ENCODE assay signal across 8 cellular contexts in the genomic region with DNA sequence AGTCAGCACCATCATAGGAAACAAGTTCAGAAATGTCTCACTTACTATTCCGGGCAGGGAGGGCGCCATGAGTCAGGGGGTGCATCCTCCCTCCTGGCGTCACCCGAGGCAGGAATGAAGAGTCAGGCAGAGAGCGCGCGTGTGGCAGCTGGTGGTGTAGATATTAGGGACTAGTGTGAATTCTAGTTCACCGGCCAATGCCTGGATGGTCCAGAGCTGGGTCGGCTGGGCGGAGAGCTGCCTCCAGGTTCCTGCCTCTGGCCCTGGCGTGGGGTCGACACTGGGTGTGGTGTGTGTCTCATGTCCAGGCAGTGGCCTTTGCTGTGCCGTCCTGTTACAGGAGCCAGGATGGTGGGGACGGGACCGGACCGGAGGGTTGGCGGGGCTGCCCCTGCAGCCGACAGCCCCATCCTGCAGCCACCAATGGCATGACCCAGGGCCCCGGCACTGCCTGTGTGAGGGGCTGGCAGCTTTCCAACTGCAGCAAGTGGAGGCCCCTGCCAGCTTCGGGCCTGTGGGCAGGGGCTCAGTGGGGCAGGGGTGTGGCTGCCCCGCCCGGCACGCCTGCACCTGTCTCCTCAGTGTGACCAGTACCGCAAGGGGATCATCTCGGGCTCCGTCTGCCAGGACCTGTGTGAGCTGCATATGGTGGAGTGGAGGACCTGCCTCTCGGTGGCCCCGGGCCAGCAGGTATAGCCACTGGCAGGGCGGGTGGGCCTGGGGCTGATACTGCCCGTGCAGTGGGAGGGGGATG. TPM values are rescaled to one million over a fixed set of nuclear protein-coding genes. Genes with fewer than 3 reads are reported as not detected.
DNase-seq lines count a peak whose midpoint lies in the region; TF ChIP-seq lines count a peak whose summit lies in the region.
"Had no signal": no experiment of that assay in that cellular context is flagged by ENCODE, and none has a peak within 500 bp of the region (broad histone marks: within the 10 kb centered on the region; RNA-seq: fewer than 3 reads in every experiment).

No MANE protein-coding gene starts in this region.

- H3K36me3 ChIP-seq in fibroblast of lung (ENCODE audit: control insufficient read depth, insufficient read depth, low read length): peaks cover 26% of the 10 kb centered on the region

- peaks cover 13% of the 10 kb centered on the region for H3K4me1 ChIP-seq in fibroblast of lung (ENCODE audit: control insufficient read depth, extremely low read depth, insufficient read depth, low read length)

- no peak for TF ChIP-seq CTCF in fibroblast of lung (conservative IDR thresholded peaks at IDR 0.05 in 1 of 2, IDR thresholded peaks at IDR 0.05 in 1 of 2; ENCODE audit: low read depth in 1 of 2, low read length in 2 of 2)

- TF ChIP-seq EP300 in Ishikawa (IDR thresholded peaks at IDR 0.05; ENCODE audit: borderline replicate concordance): no peak

- no peak overlapping the region for H3K27ac ChIP-seq in fibroblast of lung (ENCODE audit: insufficient read depth, low read length)

- no peak overlapping the region for H3K4me3 ChIP-seq in fibroblast of lung (replicated peaks in 1 of 4; ENCODE audit: control extremely low read depth in 1 of 4, insufficient read depth in 1 of 4, low read depth in 3 of 4, low read length in 4 of 4)

- no peaks in the 10 kb centered on the region for H3K9me3 ChIP-seq in fibroblast of lung (ENCODE audit: control insufficient read depth, insufficient read depth, low read depth, low read length)

- H2AFZ ChIP-seq in fibroblast of lung (ENCODE audit: low read length): no peak overlapping the region

- H4K20me1 ChIP-seq in fibroblast of lung (ENCODE audit: control insufficient read depth, extremely low read depth, insufficient read depth, low read length): no peaks in the 10 kb centered on the region

- DNase-seq in AG08395 (ENCODE audit: low spot score) (peak; percentile 69), fibroblast of lung (ENCODE audit: low read depth in 2 of 2) (peak; percentile 68 to 87), GDM1 (lab: John Stamatoyannopoulos, UW) (no peak)
- DNase-seq in effector CD8-positive, alpha-beta T cell (lab: John Stamatoyannopoulos, UW): no peak
- no peak for DNase-seq in stimulated activated CD4-positive, alpha-beta T cell treated with anti-CD3 and anti-CD28 coated beads, Interleukin-4, amount 100 ng/mL, for 4 hours
- DNase-seq: effector memory CD4-positive, alpha-beta T cell; T-cell had no signal

- no peak overlapping the region for H3K4me2 ChIP-seq in fibroblast of lung (ENCODE audit: extremely low read depth, insufficient read depth, low read length)

- peaks cover 16% of the 10 kb centered on the region for H3K79me2 ChIP-seq in fibroblast of lung (ENCODE audit: control insufficient read depth, insufficient read depth, low read length)

- TF ChIP-seq RAD21 in Ishikawa (IDR thresholded peaks at IDR 0.05; ENCODE audit: low read depth): no peak

- H3K9ac ChIP-seq in fibroblast of lung (ENCODE audit: insufficient read depth, low read length): no peak overlapping the region

- no peaks in the 10 kb centered on the region for H3K27me3 ChIP-seq in fibroblast of lung (ENCODE audit: control insufficient read depth, insufficient read depth, low read length)

TF ChIP-seq in Ishikawa, 13 proteins besides CTCF, POLR2A, EP300 and RAD21:
- TF ChIP-seq NFIC (IDR thresholded peaks at IDR 0.05): peak; percentile 62
- no peak for TF ChIP-seq TEAD4 (IDR thresholded peaks at IDR 0.05)
- TF ChIP-seq, protein P1, sequence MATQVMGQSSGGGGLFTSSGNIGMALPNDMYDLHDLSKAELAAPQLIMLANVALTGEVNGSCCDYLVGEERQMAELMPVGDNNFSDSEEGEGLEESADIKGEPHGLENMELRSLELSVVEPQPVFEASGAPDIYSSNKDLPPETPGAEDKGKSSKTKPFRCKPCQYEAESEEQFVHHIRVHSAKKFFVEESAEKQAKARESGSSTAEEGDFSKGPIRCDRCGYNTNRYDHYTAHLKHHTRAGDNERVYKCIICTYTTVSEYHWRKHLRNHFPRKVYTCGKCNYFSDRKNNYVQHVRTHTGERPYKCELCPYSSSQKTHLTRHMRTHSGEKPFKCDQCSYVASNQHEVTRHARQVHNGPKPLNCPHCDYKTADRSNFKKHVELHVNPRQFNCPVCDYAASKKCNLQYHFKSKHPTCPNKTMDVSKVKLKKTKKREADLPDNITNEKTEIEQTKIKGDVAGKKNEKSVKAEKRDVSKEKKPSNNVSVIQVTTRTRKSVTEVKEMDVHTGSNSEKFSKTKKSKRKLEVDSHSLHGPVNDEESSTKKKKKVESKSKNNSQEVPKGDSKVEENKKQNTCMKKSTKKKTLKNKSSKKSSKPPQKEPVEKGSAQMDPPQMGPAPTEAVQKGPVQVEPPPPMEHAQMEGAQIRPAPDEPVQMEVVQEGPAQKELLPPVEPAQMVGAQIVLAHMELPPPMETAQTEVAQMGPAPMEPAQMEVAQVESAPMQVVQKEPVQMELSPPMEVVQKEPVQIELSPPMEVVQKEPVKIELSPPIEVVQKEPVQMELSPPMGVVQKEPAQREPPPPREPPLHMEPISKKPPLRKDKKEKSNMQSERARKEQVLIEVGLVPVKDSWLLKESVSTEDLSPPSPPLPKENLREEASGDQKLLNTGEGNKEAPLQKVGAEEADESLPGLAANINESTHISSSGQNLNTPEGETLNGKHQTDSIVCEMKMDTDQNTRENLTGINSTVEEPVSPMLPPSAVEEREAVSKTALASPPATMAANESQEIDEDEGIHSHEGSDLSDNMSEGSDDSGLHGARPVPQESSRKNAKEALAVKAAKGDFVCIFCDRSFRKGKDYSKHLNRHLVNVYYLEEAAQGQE (IDR thresholded peaks at IDR 0.05; ENCODE audit: low read depth): no peak

RNA-seq across cellular contexts. Expression of gene DIPK1B, which starts 9.1 kb away (rescaled TPM):
- total RNA-seq in fibroblast of lung: 0.33 and 0.77 TPM in 2 replicates
- 0.16 and 0.34 TPM in 2 replicates for polyA plus RNA-seq in fibroblast of lung
- 0.40 and 0.95 TPM in 2 replicates for polyA plus RNA-seq in fibroblast of lung (2012)
- 0.30 TPM in 1 of 2 replicates, not detected in the other for polyA minus RNA-seq in fibroblast of lung (ENCODE audit: low replicate concordance)

RNA-seq across cellular contexts. Expression of gene LCN10, which starts 21.2 kb away (rescaled TPM):
- total RNA-seq in fibroblast of lung: not detected in 2 replicates
- polyA plus RNA-seq in fibroblast of lung: not detected in 2 replicates
- not detected in 2 replicates for polyA plus RNA-seq in fibroblast of lung (2012)
- not detected in 2 replicates for polyA minus RNA-seq in fibroblast of lung (ENCODE audit: low replicate concordance)

RNA-seq across cellular contexts. Expression of gene LCN6, which starts 26.8 kb away (rescaled TPM):
- total RNA-seq in fibroblast of lung: not detected in 2 replicates
- polyA plus RNA-seq in fibroblast of lung: not detected in 2 replicates
- not detected in 2 replicates for polyA plus RNA-seq in fibroblast of lung (2012)
- polyA minus RNA-seq in fibroblast of lung (ENCODE audit: low replicate concordance): not detected in 2 replicates
- total RNA-seq: T-cell had no signal

RNA-seq across cellular contexts. Expression of gene AGPAT2, which starts 34.3 kb away (rescaled TPM):
- total RNA-seq in fibroblast of lung: 31.8 and 43.3 TPM in 2 replicates
- polyA plus RNA-seq in fibroblast of lung: 24.9 and 25.1 TPM in 2 replicates
- 32.5 and 40.5 TPM in 2 replicates for polyA plus RNA-seq in fibroblast of lung (2012)
- 40.9 and 50.4 TPM in 2 replicates for polyA minus RNA-seq in fibroblast of lung (ENCODE audit: low replicate concordance)

RNA-seq across cellular contexts. Expression of gene LCN8, which starts 36.5 kb away (rescaled TPM):
- total RNA-seq in fibroblast of lung: not detected in 2 replicates
- not detected in 2 replicates for polyA plus RNA-seq in fibroblast of lung
- not detected in 2 replicates for polyA plus RNA-seq in fibroblast of lung (2012)
- not detected in 2 replicates for polyA minus RNA-seq in fibroblast of lung (ENCODE audit: low replicate concordance)

Comparison
In these comparisons a context has a peak if more than half of its experiments do, and no peak if none do; other contexts are left out.
1. DNase-seq: peak in AG08395 (single experiment) and fibroblast of lung (2 of 2); none in GDM1 (single experiment), effector CD8-positive, alpha-beta T cell (single experiment) and stimulated activated CD4-positive, alpha-beta T cell treated with anti-CD3 and anti-CD28 coated beads, Interleukin-4, amount 100 ng/mL, for 4 hours (0 of 2).